ENCODE assay signal across 1 cellular context in genomic region chr5:136188859-136189258, GRCh38.
TF ChIP-seq lines count a peak whose summit lies in the region.

No MANE protein-coding gene starts in this region.

TF ChIP-seq in K562, 482 proteins besides CTCF, POLR2A, EP300 and RAD21 (continued from another document and continues in another):
- TF ChIP-seq ZNF134 (CRISPR knock-in tag; conservative IDR thresholded peaks at IDR 0.05) (no peak), CEBPG (CRISPR knock-in tag; IDR thresholded peaks at IDR 0.05) (no peak), CEBPG (tag; conservative IDR thresholded peaks at IDR 0.05 in 1 of 2, IDR thresholded peaks at IDR 0.05 in 1 of 2) (no peak), U2AF1 (optimal IDR thresholded peaks at IDR 0.05; ENCODE audit: low read depth, low read length) (no peak), ZNF444 (CRISPR knock-in tag; IDR thresholded peaks at IDR 0.05) (no peak), ZNF24 (IDR thresholded peaks at IDR 0.05) (no peak), ZHX1 (conservative IDR thresholded peaks at IDR 0.05; ENCODE audit: low read length) (no peak), ZNF140 (CRISPR knock-in tag; IDR thresholded peaks at IDR 0.05) (no peak), MTA3 (IDR thresholded peaks at IDR 0.05; ENCODE audit: borderline replicate concordance) (no peak), ZNF224 (CRISPR knock-in tag; IDR thresholded peaks at IDR 0.05) (no peak), TBL1XR1 (IDR thresholded peaks at IDR 0.05; ENCODE audit: low read length in 2 of 2) (no peak), RBM22 (IDR thresholded peaks at IDR 0.05; ENCODE audit: low read depth, low read length, poor library complexity, severe bottlenecking) (no peak), SMARCE1 (IDR thresholded peaks at IDR 0.05) (peak; percentile 45; the same call in 1 of the 2 replicates), CBX2 (IDR thresholded peaks at IDR 0.05; ENCODE audit: insufficient read depth, low read length, poor library complexity, severe bottlenecking) (no peak), POLR2AphosphoS5 (IDR thresholded peaks at IDR 0.05; ENCODE audit: control insufficient read depth, insufficient read depth, low read depth, low read length) (no peak), POLR2H (tag; IDR thresholded peaks at IDR 0.05; ENCODE audit: low read depth) (no peak), GABPA (tag; conservative IDR thresholded peaks at IDR 0.05; ENCODE audit: low read depth) (0 out of 2 replicates have a peak, but pooled peaks have one; percentile 14), ELF1 (tag; IDR thresholded peaks at IDR 0.05) (peak; percentile 70), RBM39 (optimal IDR thresholded peaks at IDR 0.05; ENCODE audit: low read depth, low read length) (no peak), MAFK (IDR thresholded peaks at IDR 0.05; ENCODE audit: low read length) (no peak), ZNF280B (CRISPR knock-in tag; IDR thresholded peaks at IDR 0.05) (no peak), SETDB1 (IDR thresholded peaks at IDR 0.05; ENCODE audit: low read length) (no peak), KLF1 (tag; IDR thresholded peaks at IDR 0.05) (peak; percentile 64; the same call in 1 of the 2 replicates), CC2D1A (IDR thresholded peaks at IDR 0.05) (no peak), BRF1 (IDR thresholded peaks at IDR 0.05; ENCODE audit: borderline replicate concordance, extremely low read depth, insufficient read length) (no peak), CHD1 (IDR thresholded peaks at IDR 0.05; ENCODE audit: low read length) (no peak), MYC (IDR thresholded peaks at IDR 0.05; ENCODE audit: low read depth, low read length) (peak; percentile 60; the same call in 1 of the 2 replicates), MYC (CRISPR knock-in tag; IDR thresholded peaks at IDR 0.05; ENCODE audit: borderline replicate concordance, low read depth) (no peak), ZNF217 (CRISPR knock-in tag; IDR thresholded peaks at IDR 0.05) (no peak), BRD9 (IDR thresholded peaks at IDR 0.05; ENCODE audit: low read depth, partially characterized antibody) (no peak), YBX1 (IDR thresholded peaks at IDR 0.05) (no peak), BRD4 (IDR thresholded peaks at IDR 0.05) (no peak), ELK3 (CRISPR knock-in tag; IDR thresholded peaks at IDR 0.05) (no peak), TRIM28 (IDR thresholded peaks at IDR 0.05) (no peak), RAD51 (IDR thresholded peaks at IDR 0.05; ENCODE audit: borderline replicate concordance, low read depth) (no peak), SMAD2 (IDR thresholded peaks at IDR 0.05; ENCODE audit: low read depth, low read length) (no peak), MEF2D (tag; conservative IDR thresholded peaks at IDR 0.05; ENCODE audit: low read depth) (no peak), EWSR1 (IDR thresholded peaks at IDR 0.05; ENCODE audit: borderline replicate concordance, low read depth, partially characterized antibody) (no peak), CHD7 (IDR thresholded peaks at IDR 0.05; ENCODE audit: low read depth, low read length) (no peak), SRSF3 (IDR thresholded peaks at IDR 0.05; ENCODE audit: insufficient read depth, low read length) (no peak), GATA2 (CRISPR knock-in tag; IDR thresholded peaks at IDR 0.05) (peak; percentile 68), ASH1L (IDR thresholded peaks at IDR 0.05; ENCODE audit: borderline replicate concordance, low read depth, partially characterized antibody) (no peak), JUNB (CRISPR knock-in tag; conservative IDR thresholded peaks at IDR 0.05) (no peak), NR3C1 (CRISPR knock-in tag; IDR thresholded peaks at IDR 0.05) (no peak), TCF3 (CRISPR knock-in tag; IDR thresholded peaks at IDR 0.05) (no peak), NFE2 (IDR thresholded peaks at IDR 0.05; ENCODE audit: low read depth) (no peak), CSDE1 (IDR thresholded peaks at IDR 0.05) (no peak), MEIS2 (IDR thresholded peaks at IDR 0.05; ENCODE audit: partially characterized antibody) (no peak), HDGF (IDR thresholded peaks at IDR 0.05) (no peak), ZNF584 (CRISPR knock-in tag; IDR thresholded peaks at IDR 0.05; ENCODE audit: low read depth) (no peak), RUNX1 (IDR thresholded peaks at IDR 0.05; ENCODE audit: low read depth) (no peak), NR1H2 (CRISPR knock-in tag; IDR thresholded peaks at IDR 0.05) (0 out of 2 replicates have a peak, but pooled peaks have one; percentile 49)
- TF ChIP-seq, protein P1, sequence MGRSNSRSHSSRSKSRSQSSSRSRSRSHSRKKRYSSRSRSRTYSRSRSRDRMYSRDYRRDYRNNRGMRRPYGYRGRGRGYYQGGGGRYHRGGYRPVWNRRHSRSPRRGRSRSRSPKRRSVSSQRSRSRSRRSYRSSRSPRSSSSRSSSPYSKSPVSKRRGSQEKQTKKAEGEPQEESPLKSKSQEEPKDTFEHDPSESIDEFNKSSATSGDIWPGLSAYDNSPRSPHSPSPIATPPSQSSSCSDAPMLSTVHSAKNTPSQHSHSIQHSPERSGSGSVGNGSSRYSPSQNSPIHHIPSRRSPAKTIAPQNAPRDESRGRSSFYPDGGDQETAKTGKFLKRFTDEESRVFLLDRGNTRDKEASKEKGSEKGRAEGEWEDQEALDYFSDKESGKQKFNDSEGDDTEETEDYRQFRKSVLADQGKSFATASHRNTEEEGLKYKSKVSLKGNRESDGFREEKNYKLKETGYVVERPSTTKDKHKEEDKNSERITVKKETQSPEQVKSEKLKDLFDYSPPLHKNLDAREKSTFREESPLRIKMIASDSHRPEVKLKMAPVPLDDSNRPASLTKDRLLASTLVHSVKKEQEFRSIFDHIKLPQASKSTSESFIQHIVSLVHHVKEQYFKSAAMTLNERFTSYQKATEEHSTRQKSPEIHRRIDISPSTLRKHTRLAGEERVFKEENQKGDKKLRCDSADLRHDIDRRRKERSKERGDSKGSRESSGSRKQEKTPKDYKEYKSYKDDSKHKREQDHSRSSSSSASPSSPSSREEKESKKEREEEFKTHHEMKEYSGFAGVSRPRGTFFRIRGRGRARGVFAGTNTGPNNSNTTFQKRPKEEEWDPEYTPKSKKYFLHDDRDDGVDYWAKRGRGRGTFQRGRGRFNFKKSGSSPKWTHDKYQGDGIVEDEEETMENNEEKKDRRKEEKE (IDR thresholded peaks at IDR 0.05; ENCODE audit: borderline replicate concordance in 1 of 2, control insufficient read depth in 1 of 2, low read depth in 2 of 2, low read length in 1 of 2), result no peak
- TF ChIP-seq, protein P2, sequence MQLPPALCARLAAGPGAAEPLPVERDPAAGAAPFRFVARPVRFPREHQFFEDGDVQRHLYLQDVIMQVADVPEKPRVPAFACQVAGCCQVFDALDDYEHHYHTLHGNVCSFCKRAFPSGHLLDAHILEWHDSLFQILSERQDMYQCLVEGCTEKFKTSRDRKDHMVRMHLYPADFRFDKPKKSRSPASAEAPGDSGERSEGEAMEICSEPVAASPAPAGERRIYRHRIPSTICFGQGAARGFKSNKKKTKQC (CRISPR knock-in tag; IDR thresholded peaks at IDR 0.05), result no peak
